22 cellular contexts compared by ENCODE assay signal in genomic region chr11:57709802-57710367, GRCh38. TPM values are rescaled to one million over a fixed set of nuclear protein-coding genes. Genes with fewer than 3 reads are reported as not detected.
DNase-seq lines count a peak whose midpoint lies in the region; ATAC-seq and TF ChIP-seq lines count a peak whose summit lies in the region.
"Had no signal": no experiment of that assay in that cellular context is flagged by ENCODE, and none has a peak within 500 bp of the region (broad histone marks: within the 10 kb centered on the region; RNA-seq: fewer than 3 reads in every experiment).

No MANE protein-coding gene starts in this region.

- H3K4me2 ChIP-seq in Loucy (ENCODE audit: low read depth, low read length, poor library complexity, severe bottlenecking) = peak overlapping the region; percentile 99
- H3K4me2 ChIP-seq: neural progenitor cell had no signal

- H3K4me3 Mint-ChIP-seq in activated naive CD4-positive, alpha-beta T cell treated with anti-CD3 and anti-CD28 coated beads, Interleukin-2, amount 50 U/mL, for 24 hours = peak overlapping the region; percentile 0
- H3K4me3 Mint-ChIP-seq in activated naive CD8-positive, alpha-beta T cell treated with anti-CD3 and anti-CD28 coated beads for 36 hours = no peak overlapping the region
- H3K4me3 Mint-ChIP-seq in progenitor cell of endocrine pancreas (ENCODE audit: low read depth) = peak overlapping the region; percentile 98

- no peaks in the 10 kb centered on the region for H3K9me3 Mint-ChIP-seq in activated naive CD4-positive, alpha-beta T cell treated with anti-CD3 and anti-CD28 coated beads, Interleukin-2, amount 50 U/mL, for 24 hours
- no peaks in the 10 kb centered on the region for H3K9me3 Mint-ChIP-seq in activated naive CD8-positive, alpha-beta T cell treated with anti-CD3 and anti-CD28 coated beads for 36 hours
- no peaks in the 10 kb centered on the region for H3K9me3 Mint-ChIP-seq in progenitor cell of endocrine pancreas (ENCODE audit: low read depth)
- H3K9me3 Mint-ChIP-seq: neural progenitor cell had no signal

- peaks cover 71% of the 10 kb centered on the region for H3K79me2 ChIP-seq in Loucy (ENCODE audit: insufficient read depth, low read length)

- H3K27me3 Mint-ChIP-seq in activated naive CD4-positive, alpha-beta T cell treated with anti-CD3 and anti-CD28 coated beads, Interleukin-2, amount 50 U/mL, for 24 hours = no peaks in the 10 kb centered on the region
- no peaks in the 10 kb centered on the region for H3K27me3 Mint-ChIP-seq in activated naive CD8-positive, alpha-beta T cell treated with anti-CD3 and anti-CD28 coated beads for 36 hours
- H3K27me3 Mint-ChIP-seq in progenitor cell of endocrine pancreas = no peaks in the 10 kb centered on the region

- DNase-seq in activated naive CD4-positive, alpha-beta T cell (lab: John Stamatoyannopoulos, UW) = no peak
- DNase-seq in activated naive CD8-positive, alpha-beta T cell treated with anti-CD3 and anti-CD28 coated beads for 36 hours = no peak
- DNase-seq in progenitor cell of endocrine pancreas (ENCODE audit: low spot score, unreplicated experiment) = no peak
- DNase-seq in NCI-H774 (lab: John Stamatoyannopoulos, UW) = no peak
- no peak for DNase-seq in glomerular visceral epithelial cell (ENCODE audit: extremely low spot score)
- DNase-seq: activated CD4-positive, alpha-beta T cell treated with anti-CD3 and anti-CD28 coated beads for 1 hour; glutamatergic neuron; left cardiac atrium; mesendoderm; NCI-H1417; NCI-H524 treated with DMSO at 0.1 percent for 48 hours; psoas muscle; stimulated activated naive CD8-positive, alpha-beta T cell treated with anti-CD3 and anti-CD28 coated beads, Interleukin-15, Interleukin-2, amounts not matched to agents 100 U/mL and 50 U/mL, for 24 hours had no signal

- H3K27ac Mint-ChIP-seq in activated naive CD4-positive, alpha-beta T cell treated with anti-CD3 and anti-CD28 coated beads, Interleukin-2, amount 50 U/mL, for 24 hours = peak overlapping the region; percentile 69
- peak overlapping the region; percentile 50 for H3K27ac Mint-ChIP-seq in activated naive CD8-positive, alpha-beta T cell treated with anti-CD3 and anti-CD28 coated beads for 36 hours
- H3K27ac Mint-ChIP-seq in progenitor cell of endocrine pancreas = no peak overlapping the region
- H3K27ac Mint-ChIP-seq: neural progenitor cell had no signal

- no peaks in the 10 kb centered on the region for H3K9me3 ChIP-seq in Loucy (ENCODE audit: insufficient read depth, low read depth, low read length)
- H3K9me3 ChIP-seq: psoas muscle, tibial nerve had no signal

- H3K4me3 ChIP-seq in Loucy (ENCODE audit: low read length, poor library complexity, severe bottlenecking) = no peak overlapping the region
- H3K4me3 ChIP-seq: neural progenitor cell, psoas muscle, skin epidermis, tibial nerve had no signal

- peaks cover 30% of the 10 kb centered on the region for H3K4me1 ChIP-seq in Loucy (ENCODE audit: insufficient read depth, low read length, poor library complexity, severe bottlenecking)

- no peak for TF ChIP-seq CTCF in Loucy (conservative IDR thresholded peaks at IDR 0.05; ENCODE audit: low read length)
- TF ChIP-seq CTCF in progenitor cell of endocrine pancreas (IDR thresholded peaks at IDR 0.05; ENCODE audit: unreplicated experiment) = no peak

- H3K36me3 Mint-ChIP-seq in activated naive CD4-positive, alpha-beta T cell treated with anti-CD3 and anti-CD28 coated beads, Interleukin-2, amount 50 U/mL, for 24 hours = no peaks in the 10 kb centered on the region
- peaks cover 9% of the 10 kb centered on the region for H3K36me3 Mint-ChIP-seq in activated naive CD8-positive, alpha-beta T cell treated with anti-CD3 and anti-CD28 coated beads for 36 hours
- peaks cover 6% of the 10 kb centered on the region for H3K36me3 Mint-ChIP-seq in progenitor cell of endocrine pancreas (ENCODE audit: insufficient read depth)

- no peak overlapping the region for H2AFZ ChIP-seq in Loucy (ENCODE audit: low read length)
- H2AFZ ChIP-seq: neural progenitor cell had no signal

- H3K4me1 Mint-ChIP-seq in activated naive CD4-positive, alpha-beta T cell treated with anti-CD3 and anti-CD28 coated beads, Interleukin-2, amount 50 U/mL, for 24 hours = peaks cover 47% of the 10 kb centered on the region
- H3K4me1 Mint-ChIP-seq in activated naive CD8-positive, alpha-beta T cell treated with anti-CD3 and anti-CD28 coated beads for 36 hours = peaks cover 43% of the 10 kb centered on the region
- peaks cover 24% of the 10 kb centered on the region for H3K4me1 Mint-ChIP-seq in progenitor cell of endocrine pancreas (ENCODE audit: low read depth)

- no peaks in the 10 kb centered on the region for H3K27me3 ChIP-seq in Loucy (ENCODE audit: insufficient read depth, low read length, poor library complexity, severe bottlenecking)
- H3K27me3 ChIP-seq: neural progenitor cell, tibial nerve had no signal

- ATAC-seq in GM18519 (IDR thresholded peaks at IDR 0.05; ENCODE audit: low FRiP score, unreplicated experiment) = no peak
- ATAC-seq: HCT116; left cardiac atrium; psoas muscle; SK-N-SH treated with all-trans-retinoic acid at 6 μM for 48 hours; stimulated activated naive CD8-positive, alpha-beta T cell treated with anti-CD3 and anti-CD28 coated beads, Interleukin-15, Interleukin-2, amounts not matched to agents 100 U/mL and 50 U/mL, for 24 hours had no signal

- H3K36me3 ChIP-seq in Loucy (ENCODE audit: insufficient read depth, low read length) = peaks cover 2% of the 10 kb centered on the region; the same call in 1 of the 2 replicates
- H3K36me3 ChIP-seq: neural progenitor cell had no signal

- no peak overlapping the region for H3K9ac ChIP-seq in Loucy (ENCODE audit: low read depth, low read length, poor library complexity, severe bottlenecking)
- H3K9ac ChIP-seq: neural progenitor cell had no signal

- H3F3A ChIP-seq in Loucy (ENCODE audit: low read depth) = no peaks in the 10 kb centered on the region

- H4K20me1 ChIP-seq in Loucy (ENCODE audit: insufficient read depth, low read length, poor library complexity, severe bottlenecking) = peaks cover 37% of the 10 kb centered on the region

- H3K9me2 ChIP-seq in Loucy (replicated peaks; ENCODE audit: low read depth, low read length) = no peaks in the 10 kb centered on the region

RNA-seq across cellular contexts. Expression of gene MED19, which starts 2.1 kb away (rescaled TPM):
- total RNA-seq in activated naive CD8-positive, alpha-beta T cell treated with anti-CD3 and anti-CD28 coated beads for 36 hours = 10 to 100 TPM; 13.8 to 14.9 TPM
- total RNA-seq in progenitor cell of endocrine pancreas = 24.2 and 24.4 TPM in 2 replicates

RNA-seq across cellular contexts. Expression of gene TMX2, which starts 2.5 kb away (rescaled TPM):
- total RNA-seq in activated naive CD8-positive, alpha-beta T cell treated with anti-CD3 and anti-CD28 coated beads for 36 hours = 10 to 100 TPM; 94.9 to 99.1 TPM
- total RNA-seq in progenitor cell of endocrine pancreas = 82.7 and 82.9 TPM in 2 replicates

RNA-seq across cellular contexts. Expression of gene SELENOH, which starts 31.4 kb away (rescaled TPM):
- total RNA-seq in activated naive CD8-positive, alpha-beta T cell treated with anti-CD3 and anti-CD28 coated beads for 36 hours = 100 to 1,000 TPM; 255 to 290 TPM
- 206 and 223 TPM in 2 replicates for total RNA-seq in progenitor cell of endocrine pancreas

RNA-seq across cellular contexts. Expression of gene BTBD18, which starts 41.7 kb away (rescaled TPM):
- total RNA-seq in activated naive CD8-positive, alpha-beta T cell treated with anti-CD3 and anti-CD28 coated beads for 36 hours = not detected
- not detected in 2 replicates for total RNA-seq in progenitor cell of endocrine pancreas
- total RNA-seq: bronchial epithelial cell, left cardiac atrium, psoas muscle, tibial nerve had no signal

RNA-seq across cellular contexts. Expression of gene ZDHHC5, which starts 42.0 kb away (rescaled TPM):
- total RNA-seq in activated naive CD8-positive, alpha-beta T cell treated with anti-CD3 and anti-CD28 coated beads for 36 hours = 10 to 100 TPM; 74.0 to 78.6 TPM
- total RNA-seq in progenitor cell of endocrine pancreas = 56.7 and 60.1 TPM in 2 replicates
